ENCODE assay signal across 21 cellular contexts in genomic region chr1:216757110-216757509, GRCh38. TPM values are rescaled to one million over a fixed set of nuclear protein-coding genes. Genes with fewer than 3 reads are reported as not detected.
A peak's percentile ranks its signal among the peaks of the same experiment; 100 is the strongest.
DNase-seq lines count a peak whose midpoint lies in the region; ATAC-seq, FAIRE-seq and TF ChIP-seq lines count a peak whose summit lies in the region.
"Had no signal": no experiment of that assay in that cellular context is flagged by ENCODE, and none has a peak within 500 bp of the region (broad histone marks: within the 10 kb centered on the region; RNA-seq: fewer than 3 reads in every experiment).

No MANE protein-coding gene starts in this region.

- WGBS in endodermal cell (ENCODE audit: insufficient coverage in 1 of 2, insufficient read length in 1 of 2), 2 experiments = no CpG with 5 or more reads among the region's 1 CpG
- 82 to 85% (median 85%) methylated on average over 1 of the region's 1 CpG for WGBS in small intestine, 3 donors

- no peaks in the 10 kb centered on the region for H3K79me2 ChIP-seq in neural cell (replicated peaks; ENCODE audit: insufficient read depth, low read length)

- TF ChIP-seq RAD21 in neural cell (conservative IDR thresholded peaks at IDR 0.05) = no peak

- H3K4me2 ChIP-seq in neural cell (ENCODE audit: low read length) = peak overlapping the region; percentile 50
- H3K4me2 ChIP-seq: BLaER1 had no signal

- H3K4me3 Mint-ChIP-seq in endodermal cell = no peak overlapping the region
- H3K4me3 Mint-ChIP-seq: CD14-positive monocyte; CD4-positive, alpha-beta memory T cell; CD4-positive, CD25-positive, alpha-beta regulatory T cell; CD8-positive, alpha-beta memory T cell had no signal

- H3K9me2 ChIP-seq in neural cell (ENCODE audit: insufficient read depth, low read length) = no peaks in the 10 kb centered on the region

- FAIRE-seq in D721Med (lab: Jason Lieb, UNC) = peak; percentile 63
- no peak for FAIRE-seq in small intestine (lab: Jason Lieb, UNC)
- FAIRE-seq: A204.1, G401.6, GM12891 had no signal

- TF ChIP-seq EP300 in neural cell (conservative IDR thresholded peaks at IDR 0.05; ENCODE audit: poor library complexity, severe bottlenecking) = peak; percentile 98

- H3K4me1 ChIP-seq in endodermal cell (ENCODE audit: control insufficient read depth, insufficient read depth, low read length) (peaks cover 28% of the 10 kb centered on the region), small intestine (ENCODE audit: control insufficient read depth in 2 of 2, insufficient read depth in 1 of 2, low read depth in 1 of 2, low read length in 1 of 2) (no peaks in the 10 kb centered on the region)
- H3K4me1 ChIP-seq: BLaER1 had no signal

- no peak for DNase-seq in D721Med (ENCODE audit: insufficient read length, low spot score)
- DNase-seq in endodermal cell = no peak
- no peak for DNase-seq in small intestine
- DNase-seq: 8988T; ACHN; BE2C; C1 segment of cervical spinal cord; CD4-positive, alpha-beta memory T cell; CD4-positive, CD25-positive, alpha-beta regulatory T cell; CD8-positive, alpha-beta memory T cell; COR-L47; DMS79 treated with DMSO at 0.1 percent for 48 hours; GF-D8 had no signal

- H3K36me3 Mint-ChIP-seq in endodermal cell (ENCODE audit: low read depth) = no peaks in the 10 kb centered on the region
- H3K36me3 Mint-ChIP-seq: CD14-positive monocyte; CD4-positive, alpha-beta memory T cell; CD4-positive, CD25-positive, alpha-beta regulatory T cell; CD8-positive, alpha-beta memory T cell had no signal

- H3F3A ChIP-seq in neural cell (ENCODE audit: insufficient read depth, low read length, poor library complexity, severe bottlenecking) = peaks cover 6% of the 10 kb centered on the region

- H4K20me1 ChIP-seq in neural cell (ENCODE audit: insufficient read depth) = no peaks in the 10 kb centered on the region
- H4K20me1 ChIP-seq: BLaER1 had no signal

- TF ChIP-seq CTCF in D721Med (IDR thresholded peaks at IDR 0.05; ENCODE audit: insufficient read depth, missing control alignments) (no peak), endodermal cell (conservative IDR thresholded peaks at IDR 0.05) (no peak), neural cell (IDR thresholded peaks at IDR 0.05; ENCODE audit: poor library complexity, severe bottlenecking) (no peak)

- H3K27ac ChIP-seq in endodermal cell (ENCODE audit: low read depth, low read length) (no peak overlapping the region), neural cell (ENCODE audit: low read length) (no peak overlapping the region), small intestine (ENCODE audit: low read depth in 1 of 2, low read length in 1 of 2) (no peak overlapping the region)
- H3K27ac ChIP-seq: BLaER1 had no signal

- no peaks in the 10 kb centered on the region for H3K36me3 ChIP-seq in endodermal cell (ENCODE audit: control insufficient read depth, insufficient read depth, low read length)
- H3K36me3 ChIP-seq in neural cell (ENCODE audit: insufficient read depth, low read length) = no peaks in the 10 kb centered on the region
- no peaks in the 10 kb centered on the region for H3K36me3 ChIP-seq in small intestine (ENCODE audit: control insufficient read depth in 2 of 2, insufficient read depth in 2 of 2, low read length in 2 of 2)
- H3K36me3 ChIP-seq: BE2C, BLaER1 had no signal

- no peak for ATAC-seq in GM18858 (IDR thresholded peaks at IDR 0.05; ENCODE audit: unreplicated experiment)

- H3K9me3 ChIP-seq in endodermal cell (ENCODE audit: control insufficient read depth, low read length) (no peaks in the 10 kb centered on the region), neural cell (ENCODE audit: low read length) (no peaks in the 10 kb centered on the region), small intestine (ENCODE audit: control insufficient read depth, low read depth) (no peaks in the 10 kb centered on the region)
- H3K9me3 ChIP-seq: BE2C, BLaER1 had no signal

- no peak overlapping the region for H2AFZ ChIP-seq in neural cell (ENCODE audit: low read depth, low read length)

- H3K9ac ChIP-seq in endodermal cell (ENCODE audit: extremely low read depth, low read length, poor library complexity, severe bottlenecking) (no peak overlapping the region), neural cell (ENCODE audit: low read length) (no peak overlapping the region)
- H3K9ac ChIP-seq: BLaER1 had no signal

- no peak overlapping the region for H3K27ac Mint-ChIP-seq in endodermal cell
- H3K27ac Mint-ChIP-seq: CD14-positive monocyte; CD4-positive, alpha-beta memory T cell; CD4-positive, CD25-positive, alpha-beta regulatory T cell; CD8-positive, alpha-beta memory T cell had no signal

- peaks cover 60% of the 10 kb centered on the region for H3K4me1 Mint-ChIP-seq in endodermal cell
- H3K4me1 Mint-ChIP-seq: CD14-positive monocyte; CD4-positive, alpha-beta memory T cell; CD4-positive, CD25-positive, alpha-beta regulatory T cell; CD8-positive, alpha-beta memory T cell had no signal

- H3K27me3 ChIP-seq in endodermal cell (ENCODE audit: control insufficient read depth, insufficient read depth, low read length, poor library complexity, severe bottlenecking) (no peaks in the 10 kb centered on the region), neural cell (ENCODE audit: insufficient read depth, low read depth, low read length) (peaks cover 71% of the 10 kb centered on the region), small intestine (ENCODE audit: control insufficient read depth in 2 of 2, insufficient read depth in 2 of 2, low read length in 2 of 2) (no peaks in the 10 kb centered on the region)
- H3K27me3 ChIP-seq: BE2C, BLaER1 had no signal

- H3K27me3 Mint-ChIP-seq in endodermal cell (ENCODE audit: insufficient read depth) = peaks cover 3% of the 10 kb centered on the region
- H3K27me3 Mint-ChIP-seq: CD4-positive, alpha-beta memory T cell; CD4-positive, CD25-positive, alpha-beta regulatory T cell; CD8-positive, alpha-beta memory T cell had no signal

- H3K4me3 ChIP-seq in endodermal cell (ENCODE audit: low read length) (peak overlapping the region; percentile 43), neural cell (ENCODE audit: low read length) (no peak overlapping the region), small intestine (ENCODE audit: low read depth in 1 of 2, low read length in 2 of 2) (no peak overlapping the region)
- H3K4me3 ChIP-seq: BLaER1 had no signal

- no peaks in the 10 kb centered on the region for H3K9me3 Mint-ChIP-seq in endodermal cell

TF ChIP-seq in neural cell, 6 proteins besides CTCF, POLR2A, EP300 and RAD21:
- TF ChIP-seq TAF1 (IDR thresholded peaks at IDR 0.05; ENCODE audit: low read depth) (no peak), REST (IDR thresholded peaks at IDR 0.05; ENCODE audit: borderline replicate concordance) (peak; percentile 44), POLR2AphosphoS5 (IDR thresholded peaks at IDR 0.05) (peak; percentile 95), SMC3 (conservative IDR thresholded peaks at IDR 0.05; ENCODE audit: poor library complexity) (peak; percentile 26)

RNA-seq across cellular contexts. Expression of gene ESRRG, which starts 33.9 kb away (rescaled TPM):
- total RNA-seq in endodermal cell = 1 to 10 TPM; 5.1 to 6.7 TPM
- 2.1 TPM for polyA plus RNA-seq in endodermal cell (2013, experiment 1 of 2)
- 2.0 TPM for polyA plus RNA-seq in endodermal cell (2013, experiment 2 of 2)
- 3.7 and 4.9 TPM in 2 replicates for polyA plus RNA-seq in neural cell
- 16.1 and 30.1 TPM in 2 replicates for polyA minus RNA-seq in neural cell
- polyA plus RNA-seq in small intestine = 1 to 10 TPM; 2.4 to 6.3 (median 4.1) TPM
- total RNA-seq: A673; CD4-positive, alpha-beta memory T cell; CD4-positive, CD25-positive, alpha-beta regulatory T cell; CD8-positive, alpha-beta memory T cell had no signal
- polyA plus RNA-seq: CD14-positive monocyte; CD4-positive, alpha-beta memory T cell; CD4-positive, CD25-positive, alpha-beta regulatory T cell; CD8-positive, alpha-beta memory T cell had no signal
